13 cellular contexts compared by ENCODE assay signal in genomic region chr9:128809036-128809599, GRCh38. TPM values are rescaled to one million over a fixed set of nuclear protein-coding genes. Genes with fewer than 3 reads are reported as not detected.
DNase-seq lines count a peak whose midpoint lies in the region; ATAC-seq, FAIRE-seq and TF ChIP-seq lines count a peak whose summit lies in the region.
"Had no signal": no experiment of that assay in that cellular context is flagged by ENCODE, and none has a peak within 500 bp of the region (broad histone marks: within the 10 kb centered on the region; RNA-seq: fewer than 3 reads in every experiment).

No MANE protein-coding gene starts in this region.

- ATAC-seq in A549: peak; percentile 30 to 44; a peak in 2 of 6 replicates
- ATAC-seq: HCT116 had no signal

- CTCF ChIA-PET in A549 (lab: Yijun Ruan, JAX): interaction anchor here (1.5 to 2.6 kb wide), 3 partner anchors 9 to 76 kb away, joined by 3 to 11 read pairs (median 10); partner anchors contain the start of genes ENDOG, KYAT1 and LRRC8A

- no peak for FAIRE-seq in A549 (lab: Jason Lieb, UNC)
- no peak for FAIRE-seq in GM12891 (lab: Jason Lieb, UNC)

- H3K4me3 ChIP-seq in A549 (no peak overlapping the region), H7 (ENCODE audit: insufficient read depth, low read depth, low read length) (no peak overlapping the region)
- H3K4me3 ChIP-seq: BLaER1 had no signal

- no peaks in the 10 kb centered on the region for H3K9me3 Mint-ChIP-seq in progenitor cell of endocrine pancreas (ENCODE audit: low read depth)

- POLR2A ChIA-PET in A549 (lab: Yijun Ruan, JAX): no interaction called here

- DNase-seq in A549 (ENCODE audit: low read depth in 1 of 2, low spot score in 1 of 2) (no peak), H7 (peak; percentile 38), islet precursor cell (peak; percentile 45), progenitor cell of endocrine pancreas (ENCODE audit: low spot score, unreplicated experiment) (no peak), Ammon's horn (ENCODE audit: low spot score) (no peak), GM12891 (ENCODE audit: insufficient read length, low spot score) (no peak), NOMO-1 treated with DMSO at 0.1 percent for 48 hours (lab: John Stamatoyannopoulos, UW; ENCODE audit: unreplicated experiment) (no peak), NCI-H1930 (lab: John Stamatoyannopoulos, UW) (no peak)
- DNase-seq: DMS53, GF-D8, IMR-90 had no signal

- H3K4me2 ChIP-seq in A549: no peak overlapping the region
- H3K4me2 ChIP-seq: BLaER1 had no signal

- TF ChIP-seq POLR2A in A549 (IDR thresholded peaks at IDR 0.05; ENCODE audit: low read length) (no peak), GM12891 (IDR thresholded peaks at IDR 0.05; ENCODE audit: low read depth, low read length) (no peak)

- H3K4me3 Mint-ChIP-seq in progenitor cell of endocrine pancreas (ENCODE audit: low read depth): no peak overlapping the region

- H3K27ac ChIP-seq in A549: no peak overlapping the region
- H3K27ac ChIP-seq: BLaER1 had no signal

- H3K36me3 Mint-ChIP-seq in progenitor cell of endocrine pancreas (ENCODE audit: insufficient read depth): peaks cover 7% of the 10 kb centered on the region

- WGBS in A549 (ENCODE audit: missing lambda C conversion rate): 90% methylated on average over 12 of the region's 12 CpGs

- no peaks in the 10 kb centered on the region for H3K9me3 ChIP-seq in A549
- H3K9me3 ChIP-seq: BLaER1 had no signal

- H3K4me1 Mint-ChIP-seq in progenitor cell of endocrine pancreas (ENCODE audit: low read depth): no peaks in the 10 kb centered on the region

- no peak for TF ChIP-seq RAD21 in A549 (conservative IDR thresholded peaks at IDR 0.05 in 1 of 2, IDR thresholded peaks at IDR 0.05 in 1 of 2)

- no peaks in the 10 kb centered on the region for H3K27me3 ChIP-seq in H7 (ENCODE audit: control insufficient read depth, insufficient read depth, low read length)
- H3K27me3 ChIP-seq: BLaER1 had no signal

- no peaks in the 10 kb centered on the region for H3K27me3 Mint-ChIP-seq in progenitor cell of endocrine pancreas

- H3K4me1 ChIP-seq in A549: no peaks in the 10 kb centered on the region
- H3K4me1 ChIP-seq: BLaER1 had no signal

- no peak for TF ChIP-seq CTCF in A549 (IDR thresholded peaks at IDR 0.05)
- TF ChIP-seq CTCF in progenitor cell of endocrine pancreas (IDR thresholded peaks at IDR 0.05; ENCODE audit: unreplicated experiment): no peak

- H3K36me3 ChIP-seq in H7 (replicated peaks; ENCODE audit: control insufficient read depth, insufficient read depth, low read length): peaks cover 10% of the 10 kb centered on the region

- H3K27ac Mint-ChIP-seq in progenitor cell of endocrine pancreas: peak overlapping the region; percentile 24

- no peak for TF ChIP-seq EP300 in A549 (IDR thresholded peaks at IDR 0.05)

TF ChIP-seq in A549, 52 proteins besides CTCF, POLR2A, EP300 and RAD21:
- TF ChIP-seq, protein P1, sequence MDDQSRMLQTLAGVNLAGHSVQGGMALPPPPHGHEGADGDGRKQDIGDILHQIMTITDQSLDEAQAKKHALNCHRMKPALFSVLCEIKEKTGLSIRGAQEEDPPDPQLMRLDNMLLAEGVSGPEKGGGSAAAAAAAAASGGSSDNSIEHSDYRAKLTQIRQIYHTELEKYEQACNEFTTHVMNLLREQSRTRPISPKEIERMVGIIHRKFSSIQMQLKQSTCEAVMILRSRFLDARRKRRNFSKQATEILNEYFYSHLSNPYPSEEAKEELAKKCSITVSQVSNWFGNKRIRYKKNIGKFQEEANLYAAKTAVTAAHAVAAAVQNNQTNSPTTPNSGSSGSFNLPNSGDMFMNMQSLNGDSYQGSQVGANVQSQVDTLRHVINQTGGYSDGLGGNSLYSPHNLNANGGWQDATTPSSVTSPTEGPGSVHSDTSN (IDR thresholded peaks at IDR 0.05): no peak
- TF ChIP-seq HDAC2 (IDR thresholded peaks at IDR 0.05) (no peak), TFCP2L1 (CRISPR knock-in tag; IDR thresholded peaks at IDR 0.05) (no peak), HES2 (IDR thresholded peaks at IDR 0.05) (no peak), NPAS2 (CRISPR knock-in tag; IDR thresholded peaks at IDR 0.05; ENCODE audit: borderline replicate concordance) (no peak), CBX2 (IDR thresholded peaks at IDR 0.05; ENCODE audit: borderline replicate concordance, low read depth) (no peak), BHLHE40 (IDR thresholded peaks at IDR 0.05; ENCODE audit: low read depth, low read length) (no peak), KDM1A (IDR thresholded peaks at IDR 0.05; ENCODE audit: low read depth) (no peak), PHF8 (IDR thresholded peaks at IDR 0.05; ENCODE audit: borderline replicate concordance, low read depth) (no peak)

TF ChIP-seq in GM12891, 5 proteins besides CTCF, POLR2A, EP300 and RAD21:
- no peak for TF ChIP-seq SPI1 (IDR thresholded peaks at IDR 0.05; ENCODE audit: low read depth, low read length)
- no peak for TF ChIP-seq POU2F2 (IDR thresholded peaks at IDR 0.05; ENCODE audit: low read depth, low read length)
- TF ChIP-seq TAF1 (IDR thresholded peaks at IDR 0.05; ENCODE audit: low read depth, low read length): no peak
- no peak for TF ChIP-seq PAX5 (IDR thresholded peaks at IDR 0.05; ENCODE audit: insufficient read depth, low read length, severe bottlenecking)
- TF ChIP-seq POLR2AphosphoS5 (IDR thresholded peaks at IDR 0.05; ENCODE audit: low read depth, low read length): no peak

RNA-seq across cellular contexts. Expression of gene ENDOG, which starts 9.2 kb away (rescaled TPM):
- polyA plus RNA-seq in A549 (2011; rRNA removed) (12.6 and 12.8 TPM in 2 replicates), A549 (2017; fragmentation: RNase III; extraction: RNeasy Plus Mini Kit Qiagen cat#74134 plus additional on column Dnase treatment) (17.1 to 18.6 TPM (median 17.3 TPM) in 3 replicates)
- 51.3 and 62.3 TPM in 2 replicates for polyA plus RNA-seq in A549 (2012; cell fraction: cytosol; rRNA removed)
- 36.4 and 61.3 TPM in 2 replicates for polyA plus RNA-seq in A549 (2012; cell fraction: nucleus; rRNA removed)
- 15.2 and 15.4 TPM in 2 replicates for polyA minus RNA-seq in A549 (2011; rRNA and poly(A)+ RNA removed)
- 15.5 and 32.9 TPM in 2 replicates for total RNA-seq in H7 (2014; rRNA removed; shearing (Covaris generic))
- total RNA-seq in progenitor cell of endocrine pancreas: 14.7 and 18.0 TPM in 2 replicates
- polyA plus RNA-seq in GM12891 (2012; ENCODE audit: low read depth, missing spikeins): 9.4 TPM

RNA-seq across cellular contexts. Expression of gene SPOUT1, which starts 20.5 kb away (rescaled TPM):
- polyA plus RNA-seq in A549 (2011; rRNA removed) (24.3 and 25.8 TPM in 2 replicates), A549 (2017; fragmentation: RNase III; extraction: RNeasy Plus Mini Kit Qiagen cat#74134 plus additional on column Dnase treatment) (19.1 to 28.5 TPM (median 26.9 TPM) in 3 replicates)
- 48.7 and 53.3 TPM in 2 replicates for polyA plus RNA-seq in A549 (2012; cell fraction: cytosol; rRNA removed)
- 139 and 144 TPM in 2 replicates for polyA plus RNA-seq in A549 (2012; cell fraction: nucleus; rRNA removed)
- polyA minus RNA-seq in A549 (2011; rRNA and poly(A)+ RNA removed): 30.7 and 52.8 TPM in 2 replicates
- 49.0 and 70.7 TPM in 2 replicates for total RNA-seq in H7 (2014; rRNA removed; shearing (Covaris generic))
- total RNA-seq in progenitor cell of endocrine pancreas: 47.5 and 57.9 TPM in 2 replicates
- polyA plus RNA-seq in GM12891 (2012; ENCODE audit: low read depth, missing spikeins): 28.1 TPM

RNA-seq across cellular contexts. Expression of gene TBC1D13, which starts 22.1 kb away (rescaled TPM):
- 17.6 and 20.6 TPM in 2 replicates for polyA plus RNA-seq in A549 (2011; rRNA removed)
- 18.6 and 23.3 TPM in 2 replicates for polyA plus RNA-seq in A549 (2012; cell fraction: cytosol; rRNA removed)
- 28.8 and 30.5 TPM in 2 replicates for polyA plus RNA-seq in A549 (2012; cell fraction: nucleus; rRNA removed)
- polyA plus RNA-seq in A549 (2017; fragmentation: RNase III; extraction: RNeasy Plus Mini Kit Qiagen cat#74134 plus additional on column Dnase treatment): 12.4 to 14.0 TPM (median 13.9 TPM) in 3 replicates
- 16.5 and 22.4 TPM in 2 replicates for polyA minus RNA-seq in A549 (2011; rRNA and poly(A)+ RNA removed)
- total RNA-seq in H7 (2014; rRNA removed; shearing (Covaris generic)): 15.3 and 16.8 TPM in 2 replicates
- total RNA-seq in progenitor cell of endocrine pancreas: 36.1 and 36.2 TPM in 2 replicates
- polyA plus RNA-seq in GM12891 (2012; ENCODE audit: low read depth, missing spikeins): 11.4 TPM

RNA-seq across cellular contexts. Expression of gene ZER1, which starts 37.4 kb away (rescaled TPM):
- 13.4 and 16.2 TPM in 2 replicates for polyA plus RNA-seq in A549 (2011; rRNA removed)
- 18.2 and 22.4 TPM in 2 replicates for polyA plus RNA-seq in A549 (2012; cell fraction: cytosol; rRNA removed)
- 30.8 and 33.2 TPM in 2 replicates for polyA plus RNA-seq in A549 (2012; cell fraction: nucleus; rRNA removed)
- 8.1 to 10.8 TPM (median 9.1 TPM) in 3 replicates for polyA plus RNA-seq in A549 (2017; fragmentation: RNase III; extraction: RNeasy Plus Mini Kit Qiagen cat#74134 plus additional on column Dnase treatment)
- polyA minus RNA-seq in A549 (2011; rRNA and poly(A)+ RNA removed): 29.1 and 43.1 TPM in 2 replicates
- 19.6 and 31.1 TPM in 2 replicates for total RNA-seq in H7 (2014; rRNA removed; shearing (Covaris generic))
- total RNA-seq in progenitor cell of endocrine pancreas: 38.4 and 42.2 TPM in 2 replicates
- 14.4 TPM for polyA plus RNA-seq in GM12891 (2012; ENCODE audit: low read depth, missing spikeins)

Comparison
In these comparisons a context has a peak if more than half of its experiments do, and no peak if none do; other contexts are left out.
1. DNase-seq: peak in H7 (single experiment) and islet precursor cell (single experiment); none in A549 (0 of 2), progenitor cell of endocrine pancreas (single experiment), Ammon's horn (single experiment), GM12891 (single experiment), NOMO-1 treated with DMSO at 0.1 percent for 48 hours (single experiment) and NCI-H1930 (0 of 2).